In the genomic region with DNA sequence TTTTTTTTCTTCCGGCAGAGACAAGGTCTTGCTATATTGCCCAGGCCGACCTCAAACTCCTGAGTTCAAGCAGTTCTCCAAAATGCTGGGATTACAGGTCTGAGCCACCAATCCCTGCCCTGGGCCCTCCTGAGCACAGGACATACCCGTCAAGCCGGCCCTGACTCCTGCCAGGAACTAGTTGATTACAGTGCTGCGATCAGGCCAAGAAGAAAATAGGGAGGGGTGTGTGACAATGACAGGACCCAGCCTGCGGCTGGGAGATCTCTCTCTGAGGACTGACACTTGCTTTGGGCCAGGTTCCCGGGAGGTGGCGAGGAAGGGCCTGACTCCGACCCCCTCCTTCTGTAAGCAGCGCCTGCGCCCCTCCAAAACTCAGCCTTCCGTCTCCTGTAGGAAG, we compare ENCODE assay signal across 18 cellular contexts.
DNase-seq lines count a peak whose midpoint lies in the region; ATAC-seq, FAIRE-seq and TF ChIP-seq lines count a peak whose summit lies in the region.
"Had no signal": no experiment of that assay in that cellular context is flagged by ENCODE, and none has a peak within 500 bp of the region (broad histone marks: within the 10 kb centered on the region; RNA-seq: fewer than 3 reads in every experiment).

No MANE protein-coding gene starts in this region.

- FAIRE-seq in HepG2 (lab: Jason Lieb, UNC), result no peak

- H3K27ac ChIP-seq in HepG2 (ENCODE audit: extremely low read length, insufficient read depth, low read length) (no peak overlapping the region), right lobe of liver (no peak overlapping the region), psoas muscle (peak overlapping the region; percentile 73), Karpas-422 (ENCODE audit: low read length) (no peak overlapping the region)
- H3K27ac ChIP-seq: 22Rv1 had no signal

- POLR2A ChIA-PET in HepG2 (lab: Yijun Ruan, JAX), result no interaction called here

- no peak for TF ChIP-seq RAD21 in HepG2 (CRISPR knock-in tag; IDR thresholded peaks at IDR 0.05)

- H3K4me3 ChIP-seq in HepG2 (replicated peaks in 1 of 3; ENCODE audit: insufficient read depth in 1 of 3, low read depth in 2 of 3, low read length in 3 of 3) (no peak overlapping the region), right lobe of liver (no peak overlapping the region), psoas muscle (no peak overlapping the region), Karpas-422 (ENCODE audit: low read length) (no peak overlapping the region)
- H3K4me3 ChIP-seq: HAP-1 had no signal

- H3K79me2 ChIP-seq in HepG2 (ENCODE audit: insufficient read depth, low read length) (no peaks in the 10 kb centered on the region), Karpas-422 (ENCODE audit: low read length) (no peaks in the 10 kb centered on the region)

- TF ChIP-seq CTCF in HepG2 (CRISPR knock-in tag; IDR thresholded peaks at IDR 0.05) (no peak), right lobe of liver (IDR thresholded peaks at IDR 0.05) (no peak), psoas muscle (IDR thresholded peaks at IDR 0.05) (no peak)

- no peak for TF ChIP-seq POLR2A in HepG2 (IDR thresholded peaks at IDR 0.05; ENCODE audit: insufficient read depth in 1 of 2, low read depth in 2 of 2, low read length in 2 of 2)
- no peak for TF ChIP-seq POLR2A in right lobe of liver (IDR thresholded peaks at IDR 0.05)

- H2AFZ ChIP-seq in HepG2 (ENCODE audit: low read length) (no peak overlapping the region), Karpas-422 (ENCODE audit: low read length) (no peak overlapping the region)

- H4K20me1 ChIP-seq in HepG2 (ENCODE audit: insufficient read depth, low read length), result no peaks in the 10 kb centered on the region
- H4K20me1 ChIP-seq in Karpas-422 (ENCODE audit: insufficient read depth, low read depth, low read length), result no peaks in the 10 kb centered on the region

- DNase-seq in HepG2 (ENCODE audit: low spot score), result no peak
- no peak for DNase-seq in right lobe of liver
- DNase-seq in left cardiac atrium, result peak; percentile 55
- no peak for DNase-seq in psoas muscle
- DNase-seq in GM19238 (ENCODE audit: insufficient read length, low spot score), result no peak
- no peak for DNase-seq in NCI-H748 (lab: John Stamatoyannopoulos, UW; ENCODE audit: unreplicated experiment)
- no peak for DNase-seq in Karpas-422
- DNase-seq: Calu3; CD4-positive, alpha-beta memory T cell; DMS53; NCI-H1436 treated with DMSO at 0.1 percent for 48 hours; NCI-H2029 treated with DMSO at 0.1 percent for 48 hours; NCI-H2171 treated with DMSO at 0.1 percent for 48 hours; NCI-H446 treated with DMSO at 0.1 percent for 48 hours; NCI-H774 had no signal

- intact Hi-C loops in HepG2 (cut with micrococcal nuclease; ENCODE audit: unreplicated experiment), result no loop called here
- intact Hi-C loops in right lobe of liver (cut with DNase I), result no loop called here
- intact Hi-C loops in left cardiac atrium (cut with DNase I), result no loop called here
- intact Hi-C loops in psoas muscle (cut with DNase I), result loop anchor here in 1 of 2 donors (5.0 kb wide), 1 partner anchor 40 kb away; no protein-coding TSS in a partner anchor

- CTCF ChIA-PET in HepG2 (lab: Yijun Ruan, JAX; ENCODE audit: low intra/inter-chr PET ratio, low total read pairs), result no interaction called here

- in situ Hi-C loops in HepG2 (cut with HindIII; ENCODE audit: extremely low pct_ligation_motif_present, low pct_unique_long_range_greater_than_20kb), result no loop called here

- H3K4me2 ChIP-seq in HepG2 (ENCODE audit: low read depth, low read length) (no peak overlapping the region), Karpas-422 (ENCODE audit: low read depth, low read length, poor library complexity, severe bottlenecking) (no peak overlapping the region)

- no peaks in the 10 kb centered on the region for H3K9me2 ChIP-seq in Karpas-422 (replicated peaks; ENCODE audit: insufficient read depth, low read length)

- WGBS in HepG2 (ENCODE audit: low lambda C conversion rate), result 70% methylated on average over 12 of the region's 12 CpGs
- 57% methylated on average over 11 of the region's 12 CpGs for WGBS in right lobe of liver (ENCODE audit: insufficient coverage, low coverage, low lambda C conversion rate, missing lambda C conversion rate)
- 43 to 57% (median 53%) methylated on average over 12 of the region's 12 CpGs for WGBS in psoas muscle, 3 donors

- no peaks in the 10 kb centered on the region for H3K36me3 ChIP-seq in HepG2 (replicated peaks in 1 of 2; ENCODE audit: control insufficient read depth in 1 of 2, insufficient read depth in 2 of 2, low read length in 2 of 2)
- no peaks in the 10 kb centered on the region for H3K36me3 ChIP-seq in right lobe of liver
- no peaks in the 10 kb centered on the region for H3K36me3 ChIP-seq in psoas muscle (ENCODE audit: insufficient read depth in 1 of 2, low read depth in 1 of 2)
- H3K36me3 ChIP-seq in Karpas-422 (ENCODE audit: insufficient read depth, low read length), result no peaks in the 10 kb centered on the region; the same call in 1 of the 2 replicates
- H3K36me3 ChIP-seq: HAP-1 had no signal

- peaks cover 9% of the 10 kb centered on the region; the same call in 1 of the 2 replicates for H3K9me3 ChIP-seq in HepG2 (ENCODE audit: low read length)
- H3K9me3 ChIP-seq in right lobe of liver, result no peaks in the 10 kb centered on the region
- H3K9me3 ChIP-seq in psoas muscle, result peaks cover 5% of the 10 kb centered on the region
- no peaks in the 10 kb centered on the region for H3K9me3 ChIP-seq in Karpas-422 (ENCODE audit: low read length)
- H3K9me3 ChIP-seq: HAP-1 had no signal

- ATAC-seq in HepG2 (no peak), right lobe of liver (no peak), left cardiac atrium (peak; percentile 86 to 95), psoas muscle (peak; percentile 66 to 75 (median 69)), GM19463 (IDR thresholded peaks at IDR 0.05; ENCODE audit: unreplicated experiment) (no peak)

- no peak for TF ChIP-seq EP300 in HepG2 (IDR thresholded peaks at IDR 0.05; ENCODE audit: low read depth in 2 of 2, low read length in 2 of 2)
- TF ChIP-seq EP300 in HepG2 (CRISPR knock-in tag; IDR thresholded peaks at IDR 0.05; ENCODE audit: borderline replicate concordance), result no peak

- no peak overlapping the region for H3K9ac ChIP-seq in HepG2 (ENCODE audit: insufficient read depth, low read depth, low read length)
- no peak overlapping the region for H3K9ac ChIP-seq in Karpas-422 (ENCODE audit: low read length)

- H3K27me3 ChIP-seq in HepG2 (ENCODE audit: control insufficient read depth in 1 of 2, insufficient read depth in 2 of 2, low read length in 2 of 2) (no peaks in the 10 kb centered on the region), right lobe of liver (no peaks in the 10 kb centered on the region), psoas muscle (ENCODE audit: insufficient read depth in 3 of 3, low read length in 2 of 3) (no peaks in the 10 kb centered on the region), Karpas-422 (ENCODE audit: low read length) (no peaks in the 10 kb centered on the region)

- peaks cover 68% of the 10 kb centered on the region for H3K4me1 ChIP-seq in HepG2 (ENCODE audit: insufficient read depth, low read length)
- H3K4me1 ChIP-seq in right lobe of liver, result peaks cover 0 to 12% (median 2%) of the 10 kb centered on the region in 4 donors
- peaks cover 16% of the 10 kb centered on the region for H3K4me1 ChIP-seq in psoas muscle
- peaks cover 28% of the 10 kb centered on the region for H3K4me1 ChIP-seq in Karpas-422 (ENCODE audit: low read length)
- H3K4me1 ChIP-seq: HAP-1 had no signal

- BruUV-seq in HepG2 (replicated peaks; lab: Mats Ljungman, UMichigan), result no TSS peak

TF ChIP-seq in HepG2, 621 proteins besides CTCF, POLR2A, EP300 and RAD21:
- 0 out of 2 replicates have a peak, but pooled peaks have one; percentile 20 for TF ChIP-seq POGZ (CRISPR knock-in tag; IDR thresholded peaks at IDR 0.05)
- TF ChIP-seq ZNF776 (CRISPR knock-in tag; IDR thresholded peaks at IDR 0.05), result no peak
- TF ChIP-seq ZNF605 (CRISPR knock-in tag; IDR thresholded peaks at IDR 0.05), result 0 out of 2 replicates have a peak, but pooled peaks have one; percentile 3
- TF ChIP-seq ZNF619 (CRISPR knock-in tag; IDR thresholded peaks at IDR 0.05), result 0 out of 2 replicates have a peak, but pooled peaks have one; percentile 15
- TF ChIP-seq ZNF180 (CRISPR knock-in tag; IDR thresholded peaks at IDR 0.05; ENCODE audit: borderline replicate concordance, low read depth), result 0 out of 2 replicates have a peak, but pooled peaks have one; percentile 25
- TF ChIP-seq, protein P1, sequence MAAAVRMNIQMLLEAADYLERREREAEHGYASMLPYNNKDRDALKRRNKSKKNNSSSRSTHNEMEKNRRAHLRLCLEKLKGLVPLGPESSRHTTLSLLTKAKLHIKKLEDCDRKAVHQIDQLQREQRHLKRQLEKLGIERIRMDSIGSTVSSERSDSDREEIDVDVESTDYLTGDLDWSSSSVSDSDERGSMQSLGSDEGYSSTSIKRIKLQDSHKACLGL (CRISPR knock-in tag; IDR thresholded peaks at IDR 0.05), result 0 out of 2 replicates have a peak, but pooled peaks have one; percentile 18
- TF ChIP-seq, protein P2, sequence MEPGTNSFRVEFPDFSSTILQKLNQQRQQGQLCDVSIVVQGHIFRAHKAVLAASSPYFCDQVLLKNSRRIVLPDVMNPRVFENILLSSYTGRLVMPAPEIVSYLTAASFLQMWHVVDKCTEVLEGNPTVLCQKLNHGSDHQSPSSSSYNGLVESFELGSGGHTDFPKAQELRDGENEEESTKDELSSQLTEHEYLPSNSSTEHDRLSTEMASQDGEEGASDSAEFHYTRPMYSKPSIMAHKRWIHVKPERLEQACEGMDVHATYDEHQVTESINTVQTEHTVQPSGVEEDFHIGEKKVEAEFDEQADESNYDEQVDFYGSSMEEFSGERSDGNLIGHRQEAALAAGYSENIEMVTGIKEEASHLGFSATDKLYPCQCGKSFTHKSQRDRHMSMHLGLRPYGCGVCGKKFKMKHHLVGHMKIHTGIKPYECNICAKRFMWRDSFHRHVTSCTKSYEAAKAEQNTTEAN (CRISPR knock-in tag; conservative IDR thresholded peaks at IDR 0.05), result 0 out of 2 replicates have a peak, but pooled peaks have one; percentile 24
- TF ChIP-seq, protein P3, sequence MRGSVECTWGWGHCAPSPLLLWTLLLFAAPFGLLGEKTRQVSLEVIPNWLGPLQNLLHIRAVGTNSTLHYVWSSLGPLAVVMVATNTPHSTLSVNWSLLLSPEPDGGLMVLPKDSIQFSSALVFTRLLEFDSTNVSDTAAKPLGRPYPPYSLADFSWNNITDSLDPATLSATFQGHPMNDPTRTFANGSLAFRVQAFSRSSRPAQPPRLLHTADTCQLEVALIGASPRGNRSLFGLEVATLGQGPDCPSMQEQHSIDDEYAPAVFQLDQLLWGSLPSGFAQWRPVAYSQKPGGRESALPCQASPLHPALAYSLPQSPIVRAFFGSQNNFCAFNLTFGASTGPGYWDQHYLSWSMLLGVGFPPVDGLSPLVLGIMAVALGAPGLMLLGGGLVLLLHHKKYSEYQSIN (CRISPR knock-in tag; IDR thresholded peaks at IDR 0.05; ENCODE audit: borderline replicate concordance), result no peak

Comparison
In these comparisons a context has a peak if more than half of its experiments do, and no peak if none do; other contexts are left out.
1. ATAC-seq: peak in left cardiac atrium (2 of 2) and psoas muscle (4 of 4); none in HepG2 (single experiment), right lobe of liver (0 of 4) and GM19463 (single experiment).